In the genomic region with DNA sequence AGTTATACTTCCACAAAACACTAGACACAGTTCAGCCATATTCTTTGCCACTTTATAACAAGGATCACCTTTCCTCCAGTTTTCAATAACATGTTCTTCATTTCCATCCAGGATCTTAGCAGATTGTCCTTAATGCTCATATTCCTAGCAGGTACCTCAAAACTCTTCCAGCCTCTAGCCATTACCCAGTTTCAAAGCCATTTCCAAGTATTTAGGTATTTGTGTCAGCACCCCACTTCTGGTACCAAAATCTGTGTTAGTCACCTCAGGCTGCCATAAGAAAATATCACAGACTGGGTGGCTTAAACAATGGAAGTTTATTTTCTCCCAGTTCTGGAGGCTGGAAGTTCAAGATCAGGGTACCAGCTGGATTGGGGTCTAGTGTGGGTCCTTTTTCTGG, we compare ENCODE assay signal across 8 cellular contexts.
"Had no signal": no experiment of that assay in that cellular context is flagged by ENCODE, and none has a peak within 500 bp of the region (broad histone marks: within the 10 kb centered on the region; RNA-seq: fewer than 3 reads in every experiment).

No MANE protein-coding gene starts in this region.

- FAIRE-seq: G401.6, GM12878, GM12891, GM12892, GM18507, GM19239 had no signal

- ATAC-seq: GM12878 had no signal

- H3K4me3 ChIP-seq: GM12878 had no signal

- DNase-seq: GDM1, GF-D8 had no signal
